In genomic region chr15:101142711-101143110, GRCh38 we compare ENCODE assay signal across 26 cellular contexts.
DNase-seq lines count a peak whose midpoint lies in the region; ATAC-seq, FAIRE-seq and TF ChIP-seq lines count a peak whose summit lies in the region.
"Had no signal": no experiment of that assay in that cellular context is flagged by ENCODE, and none has a peak within 500 bp of the region (broad histone marks: within the 10 kb centered on the region; RNA-seq: fewer than 3 reads in every experiment).

No MANE protein-coding gene starts in this region.

- H3K4me3 Mint-ChIP-seq in nephron = no peak overlapping the region
- H3K4me3 Mint-ChIP-seq in stimulated activated effector memory CD8-positive, alpha-beta T cell treated with anti-CD3 and anti-CD28 coated beads, Interleukin-12 subunit alpha, Interleukin-12 subunit beta, amount 100 ng/mL, for 72 hours = no peak overlapping the region
- H3K4me3 Mint-ChIP-seq: B cell; CD4-positive, CD25-positive, alpha-beta regulatory T cell; CD8-positive, alpha-beta T cell; H9 had no signal

- H3K27me3 ChIP-seq in H1 (replicated peaks in 1 of 4; ENCODE audit: control insufficient read depth in 3 of 4, extremely low read depth in 1 of 4, insufficient read depth in 3 of 4, low read length in 3 of 4) = no peaks in the 10 kb centered on the region; a peak in 3 of 7 replicates
- H3K27me3 ChIP-seq: BLaER1 had no signal

- FAIRE-seq in H1 (lab: Jason Lieb, UNC) = no peak
- FAIRE-seq: A204.1, D721Med, GM12878, GM19239 had no signal

- CTCF ChIA-PET in H1 (lab: Charles Lee; ENCODE audit: partially characterized antibody) = interaction anchor here (0.8 to 12.8 kb wide), 11 partner anchors 10 to 131 kb away, joined by 3 to 128 read pairs (median 4); no protein-coding TSS in a partner anchor

- no peak overlapping the region for H4K5ac ChIP-seq in H1 (ENCODE audit: insufficient read length, low read depth, low read length)

- H3K56ac ChIP-seq in H1 (replicated peaks; ENCODE audit: insufficient read length, low read depth, low read length) = no peak overlapping the region

- no peak overlapping the region for H2BK120ac ChIP-seq in H1 (replicated peaks; ENCODE audit: low read depth, low read length)

- H3K23me2 ChIP-seq in H1 (ENCODE audit: low read depth, low read length) = peaks cover 10% of the 10 kb centered on the region

- no peaks in the 10 kb centered on the region for H3K36me3 ChIP-seq in H1 (ENCODE audit: control insufficient read depth in 2 of 4, insufficient read depth in 4 of 4, low read length in 3 of 4)
- H3K36me3 ChIP-seq: BLaER1 had no signal

- H4K8ac ChIP-seq in H1 (ENCODE audit: extremely low read depth, insufficient read depth, low read length) = peak overlapping the region; percentile 69; the same call in 1 of the 2 replicates

- H3K9me3 ChIP-seq in H1 (ENCODE audit: insufficient read depth in 2 of 2, low read depth in 1 of 2, low read length in 1 of 2) = no peaks in the 10 kb centered on the region
- H3K9me3 ChIP-seq: BLaER1, Caco-2 had no signal

- H3K36me3 Mint-ChIP-seq in nephron (ENCODE audit: low read depth) = no peaks in the 10 kb centered on the region
- H3K36me3 Mint-ChIP-seq in stimulated activated effector memory CD8-positive, alpha-beta T cell treated with anti-CD3 and anti-CD28 coated beads, Interleukin-12 subunit alpha, Interleukin-12 subunit beta, amount 100 ng/mL, for 72 hours = no peaks in the 10 kb centered on the region
- H3K36me3 Mint-ChIP-seq: CD4-positive, CD25-positive, alpha-beta regulatory T cell; CD8-positive, alpha-beta T cell had no signal

- no peak overlapping the region for H4K91ac ChIP-seq in H1 (replicated peaks; ENCODE audit: insufficient read length, low read length)

- H3K9ac ChIP-seq in H1 (replicated peaks in 1 of 4; ENCODE audit: extremely low read depth in 1 of 4, low read depth in 3 of 4, low read length in 3 of 4) = no peak overlapping the region
- H3K9ac ChIP-seq: BLaER1, GM23248 had no signal

- peaks cover 11% of the 10 kb centered on the region for H3K27me3 Mint-ChIP-seq in nephron (ENCODE audit: low read depth)
- H3K27me3 Mint-ChIP-seq: B cell had no signal

- H3K79me1 ChIP-seq in H1 (ENCODE audit: low read depth, low read length) = no peaks in the 10 kb centered on the region

- TF ChIP-seq POLR2A in H1 (IDR thresholded peaks at IDR 0.05; ENCODE audit: control extremely low read depth in 1 of 2, low read depth in 2 of 2, low read length in 2 of 2) = no peak

- H3K18ac ChIP-seq in H1 (ENCODE audit: extremely low read depth, low read length) = no peak overlapping the region

- H3K14ac ChIP-seq in H1 (ENCODE audit: insufficient read length) = no peak overlapping the region

- no peak overlapping the region for H3K23ac ChIP-seq in H1 (ENCODE audit: insufficient read length)

- no peaks in the 10 kb centered on the region for H3K9me3 Mint-ChIP-seq in nephron
- no peaks in the 10 kb centered on the region for H3K9me3 Mint-ChIP-seq in stimulated activated effector memory CD8-positive, alpha-beta T cell treated with anti-CD3 and anti-CD28 coated beads, Interleukin-12 subunit alpha, Interleukin-12 subunit beta, amount 100 ng/mL, for 72 hours
- H3K9me3 Mint-ChIP-seq: CD4-positive, CD25-positive, alpha-beta regulatory T cell; CD8-positive, alpha-beta T cell; H9 had no signal

- peak overlapping the region in 2 of 3 experiments; percentile 9 to 37 for H3K27ac Mint-ChIP-seq in nephron
- peak overlapping the region; percentile 38 for H3K27ac Mint-ChIP-seq in stimulated activated effector memory CD8-positive, alpha-beta T cell treated with anti-CD3 and anti-CD28 coated beads, Interleukin-12 subunit alpha, Interleukin-12 subunit beta, amount 100 ng/mL, for 72 hours
- H3K27ac Mint-ChIP-seq: B cell; CD4-positive, CD25-positive, alpha-beta regulatory T cell; CD8-positive, alpha-beta T cell; H9 had no signal

- no peak for TF ChIP-seq EP300 in H1 (IDR thresholded peaks at IDR 0.05; ENCODE audit: borderline replicate concordance in 1 of 2, low read depth in 2 of 2, low read length in 2 of 2)

- WGBS in H1 (ENCODE audit: extremely low coverage in 1 of 2, insufficient coverage in 1 of 2, insufficient read length in 1 of 2, insufficient replicate concordance in 2 of 2, low coverage in 1 of 2, low lambda C conversion rate in 2 of 2, missing lambda C conversion rate in 1 of 2), 2 experiments = no CpG with 5 or more reads among the region's 2 CpGs

- no peak for ATAC-seq in stimulated activated effector memory CD8-positive, alpha-beta T cell treated with anti-CD3 and anti-CD28 coated beads, Interleukin-12 subunit alpha, Interleukin-12 subunit beta, amount 100 ng/mL, for 72 hours
- ATAC-seq: CD8-positive, alpha-beta T cell; GM12878; HCT116 had no signal

- no peak overlapping the region for H2BK12ac ChIP-seq in H1 (ENCODE audit: low read depth, low read length)

- H2BK20ac ChIP-seq in H1 (ENCODE audit: low read length) = no peak overlapping the region

- no peak overlapping the region for H2AFZ ChIP-seq in H1 (ENCODE audit: low read length)
- H2AFZ ChIP-seq: GM23248 had no signal

- H3K4me1 Mint-ChIP-seq in nephron = peaks cover 20% of the 10 kb centered on the region
- H3K4me1 Mint-ChIP-seq in stimulated activated effector memory CD8-positive, alpha-beta T cell treated with anti-CD3 and anti-CD28 coated beads, Interleukin-12 subunit alpha, Interleukin-12 subunit beta, amount 100 ng/mL, for 72 hours = peaks cover 19% of the 10 kb centered on the region

- H3K4me3 ChIP-seq in H1 (ENCODE audit: extremely low read depth in 1 of 4, insufficient read depth in 2 of 4, low read depth in 3 of 4, low read length in 4 of 4) = no peak overlapping the region
- H3K4me3 ChIP-seq: BLaER1, GM12878, GM23248 had no signal

- H4K20me1 ChIP-seq in H1 (replicated peaks in 1 of 2; ENCODE audit: control insufficient read depth in 1 of 2, insufficient read depth in 2 of 2, low read length in 2 of 2) = peaks cover 0 to 2% of the 10 kb centered on the region in 2 experiments
- H4K20me1 ChIP-seq: BLaER1 had no signal

- peaks cover 0 to 5% (median 0%) of the 10 kb centered on the region in 4 experiments; a peak in 1 of 7 replicates for H3K4me1 ChIP-seq in H1 (replicated peaks in 1 of 4; ENCODE audit: control insufficient read depth in 3 of 4, insufficient read depth in 4 of 4, low read length in 3 of 4)
- H3K4me1 ChIP-seq: Caco-2 had no signal

- no peak overlapping the region for H2BK15ac ChIP-seq in H1 (ENCODE audit: low read length)

- TF ChIP-seq RAD21 in H1 (IDR thresholded peaks at IDR 0.05 in 1 of 2, conservative IDR thresholded peaks at IDR 0.05 in 1 of 2; ENCODE audit: low read depth in 2 of 2, low read length in 2 of 2) = no peak

- DNase-seq in activated effector memory CD4-positive, alpha-beta T cell treated with anti-CD3 and anti-CD28 coated beads, Interleukin-2, amount 50 U/mL, for 16 hours = peak; percentile 52
- no peak for DNase-seq in activated effector memory CD4-positive, alpha-beta T cell treated with Interleukin-2 at 50 U/mL for 16 hours
- DNase-seq in H1 (ENCODE audit: low read depth in 1 of 2, low spot score in 2 of 2) (no peak), NCI-H1092 (lab: John Stamatoyannopoulos, UW) (no peak), amniotic stem cell (lab: John Stamatoyannopoulos, UW) (no peak)
- DNase-seq in stimulated activated effector memory CD8-positive, alpha-beta T cell treated with anti-CD3 and anti-CD28 coated beads, Interleukin-12 subunit alpha, Interleukin-12 subunit beta, amount 100 ng/mL, for 72 hours (ENCODE audit: low spot score in 2 of 2) = no peak
- DNase-seq in activated CD4-positive, alpha-beta T cell treated with anti-CD3 and anti-CD28 coated beads, Interleukin-2, amount 50 U/mL, for 48 hours = no peak
- DNase-seq: Caco-2; CD4-positive, CD25-positive, alpha-beta regulatory T cell; CD8-positive, alpha-beta T cell; DMS 273 treated with DMSO at 0.1 percent for 48 hours; DMS79; EL; GDM1; GM23248; H9 had no signal

- H2AK5ac ChIP-seq in H1 (ENCODE audit: low read depth, low read length) = no peak overlapping the region

- no peak overlapping the region for H3K4ac ChIP-seq in H1 (replicated peaks; ENCODE audit: insufficient read length, low read depth, low read length)

- no peak for TF ChIP-seq CTCF in H1 (IDR thresholded peaks at IDR 0.05; ENCODE audit: control extremely low read depth in 1 of 3, insufficient read depth in 1 of 3, low read depth in 1 of 3, low read length in 3 of 3)
- TF ChIP-seq CTCF in nephron (IDR thresholded peaks at IDR 0.05; ENCODE audit: unreplicated experiment in 3 of 3) = no peak

- no peak overlapping the region for H3K27ac ChIP-seq in H1 (ENCODE audit: low read depth, low read length)
- H3K27ac ChIP-seq: 22Rv1, BLaER1, C4-2B, GM23248 had no signal

- H2BK5ac ChIP-seq in H1 (ENCODE audit: low read depth, low read length) = no peak overlapping the region

- POLR2A ChIA-PET in H1 (lab: Charles Lee; ENCODE audit: partially characterized antibody) = no interaction called here

- H3K4me2 ChIP-seq in H1 (ENCODE audit: insufficient read depth in 1 of 2, low read depth in 2 of 2, low read length in 2 of 2) = no peak overlapping the region
- H3K4me2 ChIP-seq: BLaER1 had no signal

- no peaks in the 10 kb centered on the region for H3K79me2 ChIP-seq in H1 (ENCODE audit: control insufficient read depth in 1 of 2, insufficient read depth in 2 of 2, low read length in 2 of 2)

TF ChIP-seq in H1, 55 proteins besides CTCF, POLR2A, EP300 and RAD21 (continues in another document):
- TF ChIP-seq SRF (IDR thresholded peaks at IDR 0.05; ENCODE audit: low read depth, low read length) (no peak), SP1 (IDR thresholded peaks at IDR 0.05; ENCODE audit: low read depth, low read length) (no peak), MAFK (IDR thresholded peaks at IDR 0.05; ENCODE audit: low read depth, low read length) (no peak), GABPA (IDR thresholded peaks at IDR 0.05; ENCODE audit: borderline replicate concordance, insufficient read depth, low read length) (no peak), EZH2 (IDR thresholded peaks at IDR 0.05; ENCODE audit: low read depth, low read length, severe bottlenecking) (no peak), CHD1 (IDR thresholded peaks at IDR 0.05; ENCODE audit: low read depth, low read length) (no peak), CTBP2 (IDR thresholded peaks at IDR 0.05; ENCODE audit: borderline replicate concordance, insufficient read depth, insufficient read length, low read length) (no peak), TEAD4 (IDR thresholded peaks at IDR 0.05; ENCODE audit: low read depth, low read length) (no peak), BRCA1 (IDR thresholded peaks at IDR 0.05; ENCODE audit: low read depth, low read length) (no peak), RXRA (IDR thresholded peaks at IDR 0.05; ENCODE audit: insufficient read depth, low read depth, low read length) (no peak), CBX5 (IDR thresholded peaks at IDR 0.05; ENCODE audit: low read depth, low read length) (no peak), SAP30 (IDR thresholded peaks at IDR 0.05; ENCODE audit: insufficient read depth, insufficient replicate concordance, low read length) (no peak)
- TF ChIP-seq, protein P1, sequence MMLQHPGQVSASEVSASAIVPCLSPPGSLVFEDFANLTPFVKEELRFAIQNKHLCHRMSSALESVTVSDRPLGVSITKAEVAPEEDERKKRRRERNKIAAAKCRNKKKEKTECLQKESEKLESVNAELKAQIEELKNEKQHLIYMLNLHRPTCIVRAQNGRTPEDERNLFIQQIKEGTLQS (IDR thresholded peaks at IDR 0.05; ENCODE audit: insufficient read depth, low read depth, low read length) = no peak
